ENCODE assay signal across 8 cellular contexts in genomic region chr9:120928015-120928719, GRCh38. TPM values are rescaled to one million over a fixed set of nuclear protein-coding genes. Genes with fewer than 3 reads are reported as not detected.
A peak's percentile ranks its signal among the peaks of the same experiment; 100 is the strongest.
DNase-seq lines count a peak whose midpoint lies in the region; ATAC-seq and TF ChIP-seq lines count a peak whose summit lies in the region.

No MANE protein-coding gene starts in this region.

- H3K4me3 ChIP-seq in AG09309 (ENCODE audit: control insufficient read depth, low read depth, low read length): peak overlapping the region; percentile 46
- H3K4me3 ChIP-seq in left ventricle myocardium inferior: peak overlapping the region; percentile 80

- no peaks in the 10 kb centered on the region for H3K27me3 ChIP-seq in left ventricle myocardium inferior (ENCODE audit: low read depth)

- H3K4me3 Mint-ChIP-seq in activated naive CD4-positive, alpha-beta T cell treated with anti-CD3 and anti-CD28 coated beads, Interleukin-2, amount 10 ng/mL, durations not matched to agents 7 days and 5 days: peak overlapping the region; percentile 84

- H3K9me3 Mint-ChIP-seq in activated naive CD4-positive, alpha-beta T cell treated with anti-CD3 and anti-CD28 coated beads, Interleukin-2, amount 10 ng/mL, durations not matched to agents 7 days and 5 days: no peaks in the 10 kb centered on the region

- peaks cover 86% of the 10 kb centered on the region for H3K4me1 Mint-ChIP-seq in activated naive CD4-positive, alpha-beta T cell treated with anti-CD3 and anti-CD28 coated beads, Interleukin-2, amount 10 ng/mL, durations not matched to agents 7 days and 5 days

- peak overlapping the region; percentile 94 for H3K27ac Mint-ChIP-seq in activated naive CD4-positive, alpha-beta T cell treated with anti-CD3 and anti-CD28 coated beads, Interleukin-2, amount 10 ng/mL, durations not matched to agents 7 days and 5 days

- H3K27ac ChIP-seq in left ventricle myocardium inferior (replicated peaks): peak overlapping the region; percentile 92

- peaks cover 38% of the 10 kb centered on the region for H3K36me3 Mint-ChIP-seq in activated naive CD4-positive, alpha-beta T cell treated with anti-CD3 and anti-CD28 coated beads, Interleukin-2, amount 10 ng/mL, durations not matched to agents 7 days and 5 days

- no peaks in the 10 kb centered on the region for H3K27me3 Mint-ChIP-seq in activated naive CD4-positive, alpha-beta T cell treated with anti-CD3 and anti-CD28 coated beads, Interleukin-2, amount 10 ng/mL, durations not matched to agents 7 days and 5 days

- TF ChIP-seq CTCF in AG09309 (IDR thresholded peaks at IDR 0.05; ENCODE audit: control insufficient read depth, insufficient read depth, low read depth, low read length, missing control alignments) (no peak), left ventricle myocardium inferior (IDR thresholded peaks at IDR 0.05; ENCODE audit: borderline replicate concordance) (no peak)

- CTCF ChIA-PET in activated naive CD4-positive, alpha-beta T cell treated with anti-CD3 and anti-CD28 coated beads, Interleukin-2, amount 10 ng/mL, durations not matched to agents 7 days and 5 days (lab: Charles Lee): interaction anchor here (0.7 to 3.8 kb wide), 8 partner anchors 10 to 59 kb away, joined by 3 to 18 read pairs (median 4); no protein-coding TSS in a partner anchor

- peak; percentile 2 for ATAC-seq in HG02623 (IDR thresholded peaks at IDR 0.05; ENCODE audit: unreplicated experiment)
- ATAC-seq in sciatic nerve: peak; percentile 46

- H3K36me3 ChIP-seq in left ventricle myocardium inferior: no peaks in the 10 kb centered on the region

- DNase-seq in AG09309 (ENCODE audit: low read depth) (no peak), left ventricle myocardium inferior (peak; percentile 46), sciatic nerve (ENCODE audit: low spot score) (peak; percentile 75), GDM1 (lab: John Stamatoyannopoulos, UW) (no peak), superior temporal gyrus (ENCODE audit: extremely low spot score) (no peak)
- DNase-seq in activated naive CD4-positive, alpha-beta T cell treated with anti-CD3 and anti-CD28 coated beads, Interleukin-2, amount 10 ng/mL, durations not matched to agents 7 days and 5 days: peak; percentile 64
- DNase-seq in central memory CD4-positive, alpha-beta T cell: no peak

- intact Hi-C loops in left ventricle myocardium inferior (cut with micrococcal nuclease) (loop anchor here (10.0 kb wide), 1 partner anchor 53 kb away; the partner anchor contains the start of gene PHF19), sciatic nerve (cut with DNase I) (loop anchor here (5.0 kb wide), 1 partner anchor 51 kb away; the partner anchor contains the start of gene PHF19)

- H3K9me3 ChIP-seq in left ventricle myocardium inferior (replicated peaks): no peaks in the 10 kb centered on the region

- peaks cover 49% of the 10 kb centered on the region for H3K4me1 ChIP-seq in left ventricle myocardium inferior

RNA-seq across cellular contexts. Expression of gene TRAF1, which starts 1.6 kb away (rescaled TPM):
- total RNA-seq in left ventricle myocardium inferior: 2.6 TPM
- total RNA-seq in sciatic nerve: 8.0 TPM

RNA-seq across cellular contexts. Expression of gene PHF19, which starts 51.2 kb away (rescaled TPM):
- total RNA-seq in left ventricle myocardium inferior (13.0 TPM), sciatic nerve (29.3 TPM)

Comparison
In these comparisons a context has a peak if more than half of its experiments do, and no peak if none do; other contexts are left out.
1. DNase-seq: peak in activated naive CD4-positive, alpha-beta T cell treated with anti-CD3 and anti-CD28 coated beads, Interleukin-2, amount 10 ng/mL, durations not matched to agents 7 days and 5 days (single experiment), left ventricle myocardium inferior (single experiment) and sciatic nerve (single experiment); none in AG09309 (single experiment), GDM1 (single experiment), central memory CD4-positive, alpha-beta T cell (single experiment) and superior temporal gyrus (single experiment).